24 cellular contexts compared by ENCODE assay signal in genomic region chr10:111116211-111116610, GRCh38. TPM values are rescaled to one million over a fixed set of nuclear protein-coding genes. Genes with fewer than 3 reads are reported as not detected.
"Had no signal": no experiment of that assay in that cellular context is flagged by ENCODE, and none has a peak within 500 bp of the region (broad histone marks: within the 10 kb centered on the region; RNA-seq: fewer than 3 reads in every experiment).

No MANE protein-coding gene starts in this region.

- H3K36me3 ChIP-seq: gastrocnemius medialis, neural progenitor cell, prostate gland, right atrium auricular region, stomach, thyroid gland had no signal

- H3K4me1 Mint-ChIP-seq: nephron, neural progenitor cell had no signal

- H3K27ac Mint-ChIP-seq: naive thymus-derived CD4-positive, alpha-beta T cell; nephron; neural progenitor cell; stimulated activated naive B cell treated with anti-CD40 and anti-IgM and Interleukin-4, amounts not matched to agents 10 μg/mL and 1 μg/mL and 100 μg/mL, for 72 hours had no signal

- H2AFZ ChIP-seq: neural progenitor cell had no signal

- H3K27me3 Mint-ChIP-seq: naive thymus-derived CD4-positive, alpha-beta T cell had no signal

- H3K4me3 ChIP-seq: dorsolateral prefrontal cortex, gastrocnemius medialis, neural progenitor cell, prostate gland, right atrium auricular region, smooth muscle cell, stomach, thyroid gland had no signal

- H3K9me3 ChIP-seq: gastrocnemius medialis, prostate gland, right atrium auricular region, stomach, thyroid gland had no signal

- H3K36me3 Mint-ChIP-seq: neural progenitor cell; stimulated activated naive B cell treated with anti-CD40 and anti-IgM and Interleukin-4, amounts not matched to agents 10 μg/mL and 1 μg/mL and 100 μg/mL, for 72 hours had no signal

- H3K27me3 ChIP-seq: dorsolateral prefrontal cortex, gastrocnemius medialis, neural progenitor cell, right atrium auricular region, stomach, thyroid gland had no signal

- H3K4me1 ChIP-seq: gastrocnemius medialis, neural progenitor cell, prostate gland, right atrium auricular region, stomach, thyroid gland had no signal

- H3K4me3 Mint-ChIP-seq: naive thymus-derived CD4-positive, alpha-beta T cell; nephron; neural progenitor cell; stimulated activated naive B cell treated with anti-CD40 and anti-IgM and Interleukin-4, amounts not matched to agents 10 μg/mL and 1 μg/mL and 100 μg/mL, for 72 hours had no signal

- H3K9ac ChIP-seq: neural progenitor cell had no signal

- H3K4me2 ChIP-seq: neural progenitor cell, smooth muscle cell had no signal

- H3K9me3 Mint-ChIP-seq: nephron; neural progenitor cell; stimulated activated naive B cell treated with anti-CD40 and anti-IgM and Interleukin-4, amounts not matched to agents 10 μg/mL and 1 μg/mL and 100 μg/mL, for 72 hours had no signal

- H3K27ac ChIP-seq: dorsolateral prefrontal cortex, epithelial cell of prostate, gastrocnemius medialis, neural progenitor cell, prostate gland, right atrium auricular region, stomach, thyroid gland had no signal

- DNase-seq: cerebellar nuclear complex; dorsolateral prefrontal cortex; effector CD4-positive, alpha-beta T cell; foreskin fibroblast; gastrocnemius medialis; head of caudate nucleus; kidney; mesenchymal stem cell; midbrain; naive thymus-derived CD4-positive, alpha-beta T cell; nucleus accumbens; stimulated activated CD4-positive, alpha-beta T cell treated with anti-CD3 and anti-CD28 coated beads, Interleukin-12 subunit alpha, Interleukin-12 subunit beta, amount 100 ng/mL, for 4 hours; stimulated activated CD4-positive, alpha-beta T cell treated with anti-CD3 and anti-CD28 coated beads, Interleukin-4, amount 100 ng/mL, for 4 hours; stimulated activated naive B cell treated with anti-CD40 and anti-IgM and Interleukin-4, amounts not matched to agents 10 μg/mL and 1 μg/mL and 100 μg/mL, for 72 hours; stomach; thyroid gland; trophoblast cell had no signal

RNA-seq across cellular contexts. Expression of gene ADRA2A, which starts 39.4 kb away (rescaled TPM):
- total RNA-seq: osteocyte had no signal
- polyA plus RNA-seq: naive thymus-derived CD4-positive, alpha-beta T cell had no signal
